ENCODE assay signal across 9 cellular contexts in genomic region chr4:5821665-5822358, GRCh38.
DNase-seq lines count a peak whose midpoint lies in the region; ATAC-seq, FAIRE-seq and TF ChIP-seq lines count a peak whose summit lies in the region.
"Had no signal": no experiment of that assay in that cellular context is flagged by ENCODE, and none has a peak within 500 bp of the region (broad histone marks: within the 10 kb centered on the region; RNA-seq: fewer than 3 reads in every experiment).

No MANE protein-coding gene starts in this region.

- peak; percentile 61 for TF ChIP-seq CTCF in AG10803 (conservative IDR thresholded peaks at IDR 0.05; ENCODE audit: low read length)
- TF ChIP-seq CTCF in WTC11 (IDR thresholded peaks at IDR 0.05), result peak; percentile 93
- peak; percentile 63 for TF ChIP-seq CTCF in HepG2 (CRISPR knock-in tag; IDR thresholded peaks at IDR 0.05)

- peaks cover 7 to 11% of the 10 kb centered on the region in 2 experiments; a peak in 3 of 5 replicates for H3K36me3 ChIP-seq in HepG2 (replicated peaks in 1 of 2; ENCODE audit: control insufficient read depth in 1 of 2, insufficient read depth in 2 of 2, low read length in 2 of 2)

- TF ChIP-seq POLR2A in HepG2 (IDR thresholded peaks at IDR 0.05; ENCODE audit: insufficient read depth in 1 of 2, low read depth in 2 of 2, low read length in 2 of 2), result no peak

- H3K9me3 Mint-ChIP-seq in WTC11, result no peaks in the 10 kb centered on the region
- H3K9me3 Mint-ChIP-seq in T-cell, result peaks cover 0 to 4% (median 0%) of the 10 kb centered on the region in 3 donors

- no peaks in the 10 kb centered on the region for H3K9me3 ChIP-seq in HepG2 (ENCODE audit: low read length)

- H2AFZ ChIP-seq in HepG2 (ENCODE audit: low read length), result no peak overlapping the region

- in situ Hi-C loops in HepG2 (cut with HindIII; ENCODE audit: extremely low pct_ligation_motif_present, low pct_unique_long_range_greater_than_20kb), result loop anchor here (10.0 to 25.0 kb wide), 2 partner anchors 427 to 835 kb away; no protein-coding TSS in a partner anchor

- H3K27ac Mint-ChIP-seq in WTC11 (no peak overlapping the region), T-cell (no peak overlapping the region)

- BruUV-seq in HepG2 (replicated peaks; lab: Mats Ljungman, UMichigan), result no TSS peak

- no peak overlapping the region for H3K9ac ChIP-seq in HepG2 (ENCODE audit: insufficient read depth, low read depth, low read length)

- no peak for FAIRE-seq in HepG2 (lab: Jason Lieb, UNC)

- H3K79me2 ChIP-seq in HepG2 (ENCODE audit: insufficient read depth, low read length), result no peaks in the 10 kb centered on the region

- intact Hi-C loops in HepG2 (cut with micrococcal nuclease; ENCODE audit: unreplicated experiment), result no loop called here

- POLR2A ChIA-PET in WTC11 (lab: Charles Lee), result no interaction called here
- POLR2A ChIA-PET in HepG2 (lab: Yijun Ruan, JAX), result no interaction called here
- POLR2A ChIA-PET in T-cell (lab: Charles Lee), result no interaction called here

- DNase-seq in AG10803 (ENCODE audit: low read depth) (no peak), GM03348 (ENCODE audit: low spot score) (peak; percentile 49), WTC11 (ENCODE audit: low spot score) (peak; percentile 71), HepG2 (ENCODE audit: low spot score) (no peak), T-cell (no peak), amniotic stem cell (lab: John Stamatoyannopoulos, UW) (no peak)
- DNase-seq in effector CD8-positive, alpha-beta T cell (lab: John Stamatoyannopoulos, UW), result no peak
- DNase-seq: stimulated activated CD4-positive, alpha-beta T cell treated with anti-CD3 and anti-CD28 coated beads, Interleukin-4, amount 100 ng/mL, for 1 hour had no signal

- H3K27me3 Mint-ChIP-seq in WTC11 (ENCODE audit: low read depth) (no peaks in the 10 kb centered on the region), T-cell (no peaks in the 10 kb centered on the region)

- TF ChIP-seq EP300 in HepG2 (IDR thresholded peaks at IDR 0.05; ENCODE audit: low read depth in 2 of 2, low read length in 2 of 2), result no peak
- no peak for TF ChIP-seq EP300 in HepG2 (CRISPR knock-in tag; IDR thresholded peaks at IDR 0.05; ENCODE audit: borderline replicate concordance)

- no peak for TF ChIP-seq RAD21 in HepG2 (CRISPR knock-in tag; IDR thresholded peaks at IDR 0.05)

- no peaks in the 10 kb centered on the region; the same call in 1 of the 2 replicates for H3K4me1 Mint-ChIP-seq in WTC11
- peaks cover 0 to 2% (median 0%) of the 10 kb centered on the region in 3 donors for H3K4me1 Mint-ChIP-seq in T-cell

- H3K4me3 Mint-ChIP-seq in WTC11 (no peak overlapping the region), T-cell (no peak overlapping the region)

- H3K4me2 ChIP-seq in HepG2 (ENCODE audit: low read depth, low read length), result no peak overlapping the region

- no peaks in the 10 kb centered on the region for H3K27me3 ChIP-seq in HepG2 (ENCODE audit: control insufficient read depth in 1 of 2, insufficient read depth in 2 of 2, low read length in 2 of 2)

- H3K4me1 ChIP-seq in HepG2 (ENCODE audit: insufficient read depth, low read length), result no peaks in the 10 kb centered on the region; the same call in 1 of the 2 replicates

- H3K36me3 Mint-ChIP-seq in WTC11 (peaks cover 87% of the 10 kb centered on the region), T-cell (no peaks in the 10 kb centered on the region)

- no peak overlapping the region for H3K27ac ChIP-seq in HepG2 (ENCODE audit: extremely low read length, insufficient read depth, low read length)

- peak; percentile 72 for ATAC-seq in WTC11
- no peak for ATAC-seq in HepG2
- ATAC-seq in HG03378 (IDR thresholded peaks at IDR 0.05; ENCODE audit: unreplicated experiment), result no peak
- ATAC-seq in T-cell (replicated peaks in 1 of 4), result no peak

- WGBS in HepG2 (ENCODE audit: low lambda C conversion rate), result 86% methylated on average over 15 of the region's 18 CpGs

- no peaks in the 10 kb centered on the region for H4K20me1 ChIP-seq in HepG2 (ENCODE audit: insufficient read depth, low read length)

- no peak overlapping the region for H3K4me3 ChIP-seq in AG10803 (ENCODE audit: low read length)
- H3K4me3 ChIP-seq in HepG2 (replicated peaks in 1 of 3; ENCODE audit: insufficient read depth in 1 of 3, low read depth in 2 of 3, low read length in 3 of 3), result no peak overlapping the region

- CTCF ChIA-PET in WTC11 (lab: Charles Lee) (interaction anchor here (0.5 to 5.0 kb wide), 57 partner anchors 9 to 660 kb away, joined by 3 to 63 read pairs (median 4); partner anchors contain the start of genes CRMP1 and WFS1), HepG2 (lab: Yijun Ruan, JAX; ENCODE audit: low intra/inter-chr PET ratio, low total read pairs) (no interaction called here), T-cell (lab: Charles Lee) (interaction anchor here in 1 of 2 donors (0.9 kb wide), 1 partner anchor 28 kb away, joined by 3 read pairs; no protein-coding TSS in a partner anchor)

TF ChIP-seq in WTC11, 78 proteins besides CTCF, POLR2A, EP300 and RAD21 (continues in another document):
- peak; percentile 89; the same call in 1 of the 2 replicates for TF ChIP-seq ZNF532 (CRISPR knock-in tag; IDR thresholded peaks at IDR 0.05; ENCODE audit: borderline replicate concordance)
- TF ChIP-seq SP1 (CRISPR knock-in tag; conservative IDR thresholded peaks at IDR 0.05), result no peak
- 0 out of 2 replicates have a peak, but pooled peaks have one; percentile 17 for TF ChIP-seq EMX1 (CRISPR knock-in tag; IDR thresholded peaks at IDR 0.05)

TF ChIP-seq in HepG2, 621 proteins besides CTCF, POLR2A, EP300 and RAD21:
- TF ChIP-seq ZKSCAN1 (IDR thresholded peaks at IDR 0.05; ENCODE audit: low read length) (peak; percentile 83), ZBTB33 (CRISPR knock-in tag; IDR thresholded peaks at IDR 0.05) (peak; percentile 82), ZBTB26 (CRISPR knock-in tag; IDR thresholded peaks at IDR 0.05; ENCODE audit: borderline replicate concordance) (no peak)

Comparison
In these comparisons a context has a peak if more than half of its experiments do, and no peak if none do; other contexts are left out.
1. DNase-seq: peak in GM03348 (single experiment) and WTC11 (single experiment); none in AG10803 (single experiment), HepG2 (single experiment), effector CD8-positive, alpha-beta T cell (single experiment), T-cell (0 of 34) and amniotic stem cell (single experiment).
2. Peak in every context shown above with its lines, with median percentiles within 50 percentile points of each other: CTCF ChIP-seq.